In the genomic region with DNA sequence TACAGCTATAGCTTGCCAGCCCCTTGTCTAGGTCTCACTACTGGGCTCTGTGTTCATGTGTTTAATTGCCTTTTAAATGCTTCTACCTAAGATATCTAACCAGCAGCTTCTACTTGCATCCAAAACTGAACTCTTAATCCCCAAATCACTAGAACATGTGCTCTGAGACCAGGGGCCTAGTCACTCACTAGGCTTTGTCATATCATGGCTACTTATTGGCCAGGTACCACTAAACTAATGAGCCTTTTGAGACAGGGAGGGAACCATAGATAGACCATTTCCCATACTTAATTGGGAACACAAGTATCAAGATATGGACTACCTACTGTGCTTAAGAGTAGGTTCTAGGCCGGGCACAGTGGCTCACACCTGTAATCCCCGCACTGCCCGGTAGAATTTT, we compare ENCODE assay signal across 1 cellular context.
A peak's percentile ranks its signal among the peaks of the same experiment; 100 is the strongest.
TF ChIP-seq lines count a peak whose summit lies in the region.

No MANE protein-coding gene starts in this region.

TF ChIP-seq in K562, 482 proteins besides CTCF, POLR2A, EP300 and RAD21:
- 0 out of 2 replicates have a peak, but pooled peaks have one; percentile 12 for TF ChIP-seq ZNF384 (IDR thresholded peaks at IDR 0.05; ENCODE audit: low read depth, low read length)
- peak; percentile 12; the same call in 1 of the 2 replicates for TF ChIP-seq TEAD4 (IDR thresholded peaks at IDR 0.05; ENCODE audit: low read length)
- TF ChIP-seq TEAD4 (CRISPR knock-in tag; IDR thresholded peaks at IDR 0.05; ENCODE audit: borderline replicate concordance), result no peak
- peak; percentile 69 for TF ChIP-seq POLR2AphosphoS5 (IDR thresholded peaks at IDR 0.05; ENCODE audit: control insufficient read depth, insufficient read depth, low read depth, low read length)
- TF ChIP-seq ZBED1 (IDR thresholded peaks at IDR 0.05), result peak; percentile 75; the same call in 1 of the 2 replicates
- no peak for TF ChIP-seq HDAC2 (IDR thresholded peaks at IDR 0.05)
- no peak for TF ChIP-seq ZNF239 (CRISPR knock-in tag; IDR thresholded peaks at IDR 0.05)
- TF ChIP-seq, protein P1, sequence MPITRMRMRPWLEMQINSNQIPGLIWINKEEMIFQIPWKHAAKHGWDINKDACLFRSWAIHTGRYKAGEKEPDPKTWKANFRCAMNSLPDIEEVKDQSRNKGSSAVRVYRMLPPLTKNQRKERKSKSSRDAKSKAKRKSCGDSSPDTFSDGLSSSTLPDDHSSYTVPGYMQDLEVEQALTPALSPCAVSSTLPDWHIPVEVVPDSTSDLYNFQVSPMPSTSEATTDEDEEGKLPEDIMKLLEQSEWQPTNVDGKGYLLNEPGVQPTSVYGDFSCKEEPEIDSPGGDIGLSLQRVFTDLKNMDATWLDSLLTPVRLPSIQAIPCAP (CRISPR knock-in tag; IDR thresholded peaks at IDR 0.05; ENCODE audit: borderline replicate concordance), result no peak
- no peak for TF ChIP-seq CBFB (CRISPR knock-in tag; IDR thresholded peaks at IDR 0.05)
- TF ChIP-seq CEBPB (tag; IDR thresholded peaks at IDR 0.05), result no peak
- no peak for TF ChIP-seq KLF1 (tag; IDR thresholded peaks at IDR 0.05)
- TF ChIP-seq PML (IDR thresholded peaks at IDR 0.05; ENCODE audit: low read length), result peak; percentile 36; the same call in 1 of the 2 replicates
- TF ChIP-seq SMAD3 (CRISPR knock-in tag; conservative IDR thresholded peaks at IDR 0.05), result no peak
- TF ChIP-seq DNMT1 (IDR thresholded peaks at IDR 0.05), result no peak
- TF ChIP-seq YBX1 (IDR thresholded peaks at IDR 0.05), result no peak
- TF ChIP-seq HNRNPLL (IDR thresholded peaks at IDR 0.05; ENCODE audit: low read depth, low read length, poor library complexity, severe bottlenecking), result no peak
- TF ChIP-seq RNF2 (IDR thresholded peaks at IDR 0.05), result no peak
- no peak for TF ChIP-seq ZNF316 (IDR thresholded peaks at IDR 0.05)
- TF ChIP-seq BDP1 (IDR thresholded peaks at IDR 0.05; ENCODE audit: insufficient read depth, insufficient read length), result no peak
- TF ChIP-seq, protein P2, sequence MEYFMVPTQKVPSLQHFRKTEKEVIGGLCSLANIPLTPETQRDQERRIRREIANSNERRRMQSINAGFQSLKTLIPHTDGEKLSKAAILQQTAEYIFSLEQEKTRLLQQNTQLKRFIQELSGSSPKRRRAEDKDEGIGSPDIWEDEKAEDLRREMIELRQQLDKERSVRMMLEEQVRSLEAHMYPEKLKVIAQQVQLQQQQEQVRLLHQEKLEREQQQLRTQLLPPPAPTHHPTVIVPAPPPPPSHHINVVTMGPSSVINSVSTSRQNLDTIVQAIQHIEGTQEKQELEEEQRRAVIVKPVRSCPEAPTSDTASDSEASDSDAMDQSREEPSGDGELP (CRISPR knock-in tag; IDR thresholded peaks at IDR 0.05; ENCODE audit: borderline replicate concordance), result no peak
- TF ChIP-seq, protein P3, sequence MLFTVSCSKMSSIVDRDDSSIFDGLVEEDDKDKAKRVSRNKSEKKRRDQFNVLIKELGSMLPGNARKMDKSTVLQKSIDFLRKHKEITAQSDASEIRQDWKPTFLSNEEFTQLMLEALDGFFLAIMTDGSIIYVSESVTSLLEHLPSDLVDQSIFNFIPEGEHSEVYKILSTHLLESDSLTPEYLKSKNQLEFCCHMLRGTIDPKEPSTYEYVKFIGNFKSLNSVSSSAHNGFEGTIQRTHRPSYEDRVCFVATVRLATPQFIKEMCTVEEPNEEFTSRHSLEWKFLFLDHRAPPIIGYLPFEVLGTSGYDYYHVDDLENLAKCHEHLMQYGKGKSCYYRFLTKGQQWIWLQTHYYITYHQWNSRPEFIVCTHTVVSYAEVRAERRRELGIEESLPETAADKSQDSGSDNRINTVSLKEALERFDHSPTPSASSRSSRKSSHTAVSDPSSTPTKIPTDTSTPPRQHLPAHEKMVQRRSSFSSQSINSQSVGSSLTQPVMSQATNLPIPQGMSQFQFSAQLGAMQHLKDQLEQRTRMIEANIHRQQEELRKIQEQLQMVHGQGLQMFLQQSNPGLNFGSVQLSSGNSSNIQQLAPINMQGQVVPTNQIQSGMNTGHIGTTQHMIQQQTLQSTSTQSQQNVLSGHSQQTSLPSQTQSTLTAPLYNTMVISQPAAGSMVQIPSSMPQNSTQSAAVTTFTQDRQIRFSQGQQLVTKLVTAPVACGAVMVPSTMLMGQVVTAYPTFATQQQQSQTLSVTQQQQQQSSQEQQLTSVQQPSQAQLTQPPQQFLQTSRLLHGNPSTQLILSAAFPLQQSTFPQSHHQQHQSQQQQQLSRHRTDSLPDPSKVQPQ (CRISPR knock-in tag; IDR thresholded peaks at IDR 0.05; ENCODE audit: borderline replicate concordance), result no peak
